In the genomic region with DNA sequence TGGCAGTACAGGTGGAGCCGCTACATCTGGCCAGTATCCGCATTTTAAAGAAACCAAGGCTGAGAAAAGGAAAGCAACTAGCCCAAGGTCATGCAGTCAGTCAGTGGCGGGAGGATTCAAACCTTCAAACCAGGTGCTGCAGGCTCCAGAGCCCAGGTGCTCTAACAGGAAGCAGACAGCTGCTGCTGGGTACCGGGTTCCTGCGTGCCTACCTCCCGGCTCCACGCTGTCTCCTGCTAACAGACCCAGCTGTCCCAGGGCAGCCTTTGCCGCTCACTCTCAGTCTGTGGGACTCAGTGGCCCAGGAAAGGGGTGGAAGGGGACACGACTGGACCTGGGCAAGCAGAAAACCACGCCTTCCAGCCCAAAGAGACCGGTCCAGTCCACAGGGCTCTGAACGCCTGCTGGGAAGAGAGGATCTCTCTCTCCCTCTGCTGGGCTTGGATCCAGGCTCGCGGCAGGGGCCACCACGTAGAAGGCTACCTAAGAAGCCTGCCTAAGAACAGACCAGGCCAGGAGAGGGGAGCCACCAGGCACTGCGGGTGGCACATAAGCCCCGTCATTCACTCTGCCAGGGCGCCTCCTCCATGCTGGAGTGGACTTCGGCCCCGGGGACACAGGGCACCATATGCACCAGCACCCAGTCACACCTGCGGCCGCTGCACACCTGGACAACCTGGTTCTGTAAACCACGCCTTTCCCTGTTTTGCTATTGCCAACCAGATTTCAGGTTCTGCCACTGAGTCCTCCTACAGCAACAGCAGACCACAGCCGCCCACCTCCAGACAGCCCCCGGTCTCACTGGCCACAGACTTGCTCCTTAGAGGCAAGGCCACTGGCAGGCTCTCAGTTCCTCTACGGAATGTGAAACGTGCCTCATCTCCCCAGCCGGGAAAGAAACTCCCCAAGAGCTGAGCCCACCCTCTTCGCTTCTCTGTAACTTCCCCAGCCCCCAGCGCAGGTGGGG, we compare ENCODE assay signal across 1 cellular context.
A peak's percentile ranks its signal among the peaks of the same experiment; 100 is the strongest.
TF ChIP-seq lines count a peak whose summit lies in the region.

No MANE protein-coding gene starts in this region.

TF ChIP-seq in K562, 482 proteins besides CTCF, POLR2A, EP300 and RAD21:
- TF ChIP-seq RBFOX2 (IDR thresholded peaks at IDR 0.05; ENCODE audit: low read depth, low read length) (peak; percentile 37), ZNF232 (CRISPR knock-in tag; IDR thresholded peaks at IDR 0.05) (no peak)
